11 cellular contexts compared by ENCODE assay signal in the genomic region with DNA sequence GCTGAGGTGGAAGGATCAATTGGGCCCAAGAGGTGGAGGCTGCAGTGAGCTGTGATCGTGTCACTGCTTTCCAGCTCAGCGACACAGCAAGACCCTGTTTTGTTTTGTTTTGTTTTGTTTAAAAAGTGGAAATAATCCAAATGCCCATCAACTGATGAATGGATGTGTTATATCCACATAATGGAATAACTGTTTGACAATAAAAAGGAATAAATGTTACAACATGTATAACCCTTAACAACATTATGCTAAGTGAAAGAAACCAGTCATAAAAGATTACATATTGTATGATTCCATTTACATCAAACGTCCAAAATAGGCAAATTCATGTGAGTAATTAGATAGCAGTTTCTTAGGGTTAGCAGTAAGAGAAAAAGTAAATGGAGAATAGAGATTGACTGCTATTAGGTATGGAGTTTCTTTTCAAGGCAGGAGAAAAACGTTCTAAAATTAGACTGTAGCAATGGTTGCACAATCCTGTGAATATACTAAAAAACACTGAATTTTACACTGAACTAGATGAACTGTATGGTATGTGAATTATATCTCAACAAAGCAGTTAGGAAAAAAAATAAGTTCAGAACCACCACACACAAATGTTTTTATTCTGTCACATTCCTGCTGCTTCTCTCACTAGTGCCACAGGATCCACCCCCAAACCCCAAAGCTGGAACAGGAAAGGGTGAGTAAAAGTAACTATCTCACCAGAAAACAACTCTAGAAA. TPM values are rescaled to one million over a fixed set of nuclear protein-coding genes. Genes with fewer than 3 reads are reported as not detected.
DNase-seq lines count a peak whose midpoint lies in the region; ATAC-seq and TF ChIP-seq lines count a peak whose summit lies in the region.
"Had no signal": no experiment of that assay in that cellular context is flagged by ENCODE, and none has a peak within 500 bp of the region (broad histone marks: within the 10 kb centered on the region; RNA-seq: fewer than 3 reads in every experiment).

No MANE protein-coding gene starts in this region.

- H3K36me3 ChIP-seq in CD8-positive, alpha-beta memory T cell (ENCODE audit: insufficient read depth, low read length) = no peaks in the 10 kb centered on the region
- no peaks in the 10 kb centered on the region for H3K36me3 ChIP-seq in Karpas-422 (ENCODE audit: insufficient read depth, low read length)

- H3K36me3 Mint-ChIP-seq in CD8-positive, alpha-beta memory T cell = peaks cover 0 to 13% (median 4%) of the 10 kb centered on the region in 3 donors
- no peaks in the 10 kb centered on the region for H3K36me3 Mint-ChIP-seq in effector memory CD8-positive, alpha-beta T cell (ENCODE audit: insufficient read depth)
- peaks cover 3% of the 10 kb centered on the region for H3K36me3 Mint-ChIP-seq in osteocyte (ENCODE audit: unreplicated experiment)

- no peaks in the 10 kb centered on the region for H3K9me3 ChIP-seq in CD8-positive, alpha-beta memory T cell (ENCODE audit: low read length)
- no peaks in the 10 kb centered on the region for H3K9me3 ChIP-seq in Karpas-422 (ENCODE audit: low read length)
- H3K9me3 ChIP-seq: SK-N-SH had no signal

- peak in 2 of 5 donors; percentile 4 to 27 for DNase-seq in CD8-positive, alpha-beta memory T cell
- peak; percentile 8 for DNase-seq in SK-MEL-5 (ENCODE audit: low read depth, low spot score)
- DNase-seq in effector memory CD8-positive, alpha-beta T cell = no peak
- DNase-seq in osteocyte (ENCODE audit: extremely low spot score, unreplicated experiment) = no peak
- no peak for DNase-seq in stimulated activated CD4-positive, alpha-beta T cell treated with anti-CD3 and anti-CD28 coated beads, Interleukin-2, amount 100 ng/mL, for 24 hours
- DNase-seq in glomerular visceral epithelial cell (ENCODE audit: extremely low spot score) = no peak
- no peak for DNase-seq in NCI-H187 treated with DMSO at 0.1 percent for 48 hours (lab: John Stamatoyannopoulos, UW)
- DNase-seq in Karpas-422 = no peak
- DNase-seq: Kasumi-1; SK-N-SH; stimulated activated CD4-positive, alpha-beta T cell treated with anti-CD3 and anti-CD28 coated beads, Interleukin-4, amount 100 ng/mL, for 1 hour had no signal

- H2AFZ ChIP-seq in Karpas-422 (ENCODE audit: low read length) = no peak overlapping the region

- POLR2A ChIA-PET in CD8-positive, alpha-beta memory T cell (lab: Charles Lee) = interaction anchor here (0.6 to 1.5 kb wide), 5 partner anchors 13 to 447 kb away, joined by 3 read pairs; partner anchors contain the start of genes C1orf50 and P3H1

- no peak overlapping the region for H3K9ac ChIP-seq in Karpas-422 (ENCODE audit: low read length)
- H3K9ac ChIP-seq: SK-N-SH had no signal

- in situ Hi-C loops in SK-MEL-5 (cut with HindIII; ENCODE audit: low pct_unique_long_range_greater_than_20kb, low sequenced_read_pairs) = no loop called here

- TF ChIP-seq CTCF in osteocyte (IDR thresholded peaks at IDR 0.05) = no peak

- no peak overlapping the region for H3K4me2 ChIP-seq in Karpas-422 (ENCODE audit: low read depth, low read length, poor library complexity, severe bottlenecking)
- H3K4me2 ChIP-seq: SK-N-SH had no signal

- peaks cover 8% of the 10 kb centered on the region for H4K20me1 ChIP-seq in Karpas-422 (ENCODE audit: insufficient read depth, low read depth, low read length)

- ATAC-seq in effector memory CD8-positive, alpha-beta T cell (replicated peaks) = peak; percentile 53

- peak overlapping the region; percentile 32 to 88 (median 81) for H3K4me3 Mint-ChIP-seq in CD8-positive, alpha-beta memory T cell
- peak overlapping the region; percentile 70 to 72 for H3K4me3 Mint-ChIP-seq in effector memory CD8-positive, alpha-beta T cell
- H3K4me3 Mint-ChIP-seq in osteocyte (ENCODE audit: unreplicated experiment) = no peak overlapping the region

- no peaks in the 10 kb centered on the region for H3K27me3 ChIP-seq in CD8-positive, alpha-beta memory T cell (ENCODE audit: insufficient read depth, low read length, poor library complexity, severe bottlenecking)
- no peaks in the 10 kb centered on the region for H3K27me3 ChIP-seq in Karpas-422 (ENCODE audit: low read length)

- peak overlapping the region; percentile 40 for H3K4me3 ChIP-seq in CD8-positive, alpha-beta memory T cell (ENCODE audit: low read length)
- no peak overlapping the region for H3K4me3 ChIP-seq in Karpas-422 (ENCODE audit: low read length)

- no peaks in the 10 kb centered on the region for H3K9me2 ChIP-seq in Karpas-422 (replicated peaks; ENCODE audit: insufficient read depth, low read length)
- H3K9me2 ChIP-seq: SK-N-SH had no signal

- no peaks in the 10 kb centered on the region for H3K27me3 Mint-ChIP-seq in CD8-positive, alpha-beta memory T cell
- no peaks in the 10 kb centered on the region for H3K27me3 Mint-ChIP-seq in effector memory CD8-positive, alpha-beta T cell
- H3K27me3 Mint-ChIP-seq in osteocyte (ENCODE audit: unreplicated experiment) = no peaks in the 10 kb centered on the region

- no peaks in the 10 kb centered on the region for H3K9me3 Mint-ChIP-seq in CD8-positive, alpha-beta memory T cell
- H3K9me3 Mint-ChIP-seq in effector memory CD8-positive, alpha-beta T cell = no peaks in the 10 kb centered on the region
- no peaks in the 10 kb centered on the region for H3K9me3 Mint-ChIP-seq in osteocyte (ENCODE audit: unreplicated experiment)

- peaks cover 96% of the 10 kb centered on the region for H3K79me2 ChIP-seq in Karpas-422 (ENCODE audit: low read length)

- peak overlapping the region; percentile 84 to 97 (median 91) for H3K27ac Mint-ChIP-seq in CD8-positive, alpha-beta memory T cell
- H3K27ac Mint-ChIP-seq in effector memory CD8-positive, alpha-beta T cell = peak overlapping the region; percentile 88 to 90
- peak overlapping the region; percentile 81 for H3K27ac Mint-ChIP-seq in osteocyte (ENCODE audit: unreplicated experiment)

- CTCF ChIA-PET in CD8-positive, alpha-beta memory T cell (lab: Charles Lee) = interaction anchor here (1.0 to 1.4 kb wide), 2 partner anchors 13 to 18 kb away, joined by 3 read pairs; no protein-coding TSS in a partner anchor

- no peak overlapping the region for H3K27ac ChIP-seq in CD8-positive, alpha-beta memory T cell (ENCODE audit: low read depth, low read length)
- no peak overlapping the region for H3K27ac ChIP-seq in Karpas-422 (ENCODE audit: low read length)

- peaks cover 86% of the 10 kb centered on the region for H3K4me1 ChIP-seq in CD8-positive, alpha-beta memory T cell (ENCODE audit: insufficient read depth, low read length)
- peaks cover 17% of the 10 kb centered on the region for H3K4me1 ChIP-seq in Karpas-422 (ENCODE audit: low read length)

- H3K4me1 Mint-ChIP-seq in CD8-positive, alpha-beta memory T cell = peaks cover 87 to 96% (median 95%) of the 10 kb centered on the region in 3 donors
- peaks cover 61 to 78% of the 10 kb centered on the region in 2 donors for H3K4me1 Mint-ChIP-seq in effector memory CD8-positive, alpha-beta T cell (ENCODE audit: low read depth in 2 of 2)
- H3K4me1 Mint-ChIP-seq in osteocyte (ENCODE audit: unreplicated experiment) = peaks cover 72% of the 10 kb centered on the region

RNA-seq across cellular contexts. Expression of gene FOXJ3, which starts 15.7 kb away (rescaled TPM):
- total RNA-seq in CD8-positive, alpha-beta memory T cell = 10 to 100 TPM; 48.0 to 48.3 TPM
- 35.7 TPM for polyA plus RNA-seq in CD8-positive, alpha-beta memory T cell
- 27.8 and 35.3 TPM in 2 replicates for total RNA-seq in SK-MEL-5 (2014; rRNA removed; shearing (Covaris generic))
- polyA plus RNA-seq in SK-MEL-5 (2015; cell fraction: cytosol; rRNA removed) = 21.0 and 26.8 TPM in 2 replicates
- polyA plus RNA-seq in SK-MEL-5 (2015; cell fraction: nucleus; rRNA removed) = 38.8 and 47.5 TPM in 2 replicates
- total RNA-seq in osteocyte = 33.6 and 34.6 TPM in 2 replicates
- 36.8 and 55.5 TPM in 2 replicates for total RNA-seq in Karpas-422 (2014; rRNA removed; shearing (Covaris generic); ENCODE audit: low replicate concordance)
